In genomic region chr11:123559418-123559817, GRCh38 we compare ENCODE assay signal across 8 cellular contexts.
DNase-seq lines count a peak whose midpoint lies in the region; ATAC-seq, FAIRE-seq and TF ChIP-seq lines count a peak whose summit lies in the region.

No MANE protein-coding gene starts in this region.

- H3K4me3 Mint-ChIP-seq in naive B cell, result peak overlapping the region; percentile 55 to 98 (median 90)

- WGBS in HepG2 (ENCODE audit: low lambda C conversion rate), result 17% methylated on average over 7 of the region's 9 CpGs
- 30% methylated on average over 8 of the region's 9 CpGs for WGBS in right lobe of liver (ENCODE audit: insufficient coverage, low coverage, low lambda C conversion rate, missing lambda C conversion rate)

- ATAC-seq in HepG2 (no peak), right lobe of liver (no peak), naive B cell (ENCODE audit: low read depth in 2 of 2) (peak in 1 of 2 donors; percentile 18), HG02678 (IDR thresholded peaks at IDR 0.05; ENCODE audit: unreplicated experiment) (no peak)

- H3K36me3 ChIP-seq in HepG2 (replicated peaks in 1 of 2; ENCODE audit: control insufficient read depth in 1 of 2, insufficient read depth in 2 of 2, low read length in 2 of 2), result no peaks in the 10 kb centered on the region
- H3K36me3 ChIP-seq in right lobe of liver, result no peaks in the 10 kb centered on the region

- intact Hi-C loops in HepG2 (cut with micrococcal nuclease; ENCODE audit: unreplicated experiment), result no loop called here
- intact Hi-C loops in right lobe of liver (cut with DNase I), result no loop called here

- no peak overlapping the region for H3K4me3 ChIP-seq in HepG2 (replicated peaks in 1 of 3; ENCODE audit: insufficient read depth in 1 of 3, low read depth in 2 of 3, low read length in 3 of 3)
- H3K4me3 ChIP-seq in right lobe of liver, result no peak overlapping the region
- H3K4me3 ChIP-seq in cardiac fibroblast (replicated peaks in 1 of 2; ENCODE audit: low read depth in 2 of 2, low read length in 2 of 2), result no peak overlapping the region

- no peak overlapping the region for H3K27ac Mint-ChIP-seq in naive B cell

- BruUV-seq in HepG2 (replicated peaks; lab: Mats Ljungman, UMichigan), result no TSS peak

- POLR2A ChIA-PET in HepG2 (lab: Yijun Ruan, JAX) (no interaction called here), HEK293T (lab: Yijun Ruan, JAX) (no interaction called here)

- no peaks in the 10 kb centered on the region for H3K9me3 ChIP-seq in HepG2 (ENCODE audit: low read length)
- H3K9me3 ChIP-seq in right lobe of liver, result no peaks in the 10 kb centered on the region

- H3K36me3 Mint-ChIP-seq in naive B cell, result no peaks in the 10 kb centered on the region

- no peaks in the 10 kb centered on the region for H3K9me3 Mint-ChIP-seq in naive B cell

- TF ChIP-seq EP300 in HepG2 (IDR thresholded peaks at IDR 0.05; ENCODE audit: low read depth in 2 of 2, low read length in 2 of 2) (no peak), HepG2 (CRISPR knock-in tag; IDR thresholded peaks at IDR 0.05; ENCODE audit: borderline replicate concordance) (no peak)

- no peak overlapping the region for H3K9ac ChIP-seq in HepG2 (ENCODE audit: insufficient read depth, low read depth, low read length)

- DNase-seq in HepG2 (ENCODE audit: low spot score) (no peak), right lobe of liver (no peak), cardiac fibroblast (ENCODE audit: low read depth in 2 of 2) (peak in 1 of 2 donors; percentile 31), naive B cell (no peak), HEK293T (ENCODE audit: extremely low spot score) (no peak), SHP77 treated with DMSO at 0.1 percent for 48 hours (lab: John Stamatoyannopoulos, UW) (no peak), ecto neural progenitor cell (ENCODE audit: low spot score) (no peak)

- H3K27me3 ChIP-seq in HepG2 (ENCODE audit: control insufficient read depth in 1 of 2, insufficient read depth in 2 of 2, low read length in 2 of 2) (peaks cover 12 to 32% of the 10 kb centered on the region in 2 experiments; a peak in 4 of 5 replicates), right lobe of liver (no peaks in the 10 kb centered on the region)

- in situ Hi-C loops in HepG2 (cut with HindIII; ENCODE audit: extremely low pct_ligation_motif_present, low pct_unique_long_range_greater_than_20kb), result no loop called here

- no peak for FAIRE-seq in HepG2 (lab: Jason Lieb, UNC)

- H4K20me1 ChIP-seq in HepG2 (ENCODE audit: insufficient read depth, low read length), result no peaks in the 10 kb centered on the region

- no peak overlapping the region for H2AFZ ChIP-seq in HepG2 (ENCODE audit: low read length)

- TF ChIP-seq RAD21 in HepG2 (CRISPR knock-in tag; IDR thresholded peaks at IDR 0.05), result no peak

- H3K27me3 Mint-ChIP-seq in naive B cell, result peaks cover 0 to 12% (median 0%) of the 10 kb centered on the region in 3 donors

- peak overlapping the region; percentile 18; the same call in 1 of the 2 replicates for H3K4me2 ChIP-seq in HepG2 (ENCODE audit: low read depth, low read length)

- TF ChIP-seq CTCF in HepG2 (CRISPR knock-in tag; IDR thresholded peaks at IDR 0.05) (no peak), right lobe of liver (IDR thresholded peaks at IDR 0.05) (no peak), cardiac fibroblast (IDR thresholded peaks at IDR 0.05; ENCODE audit: low read depth, low read length) (peak; percentile 35)

- TF ChIP-seq POLR2A in HepG2 (IDR thresholded peaks at IDR 0.05; ENCODE audit: insufficient read depth in 1 of 2, low read depth in 2 of 2, low read length in 2 of 2) (no peak), right lobe of liver (IDR thresholded peaks at IDR 0.05) (no peak)

- H3K79me2 ChIP-seq in HepG2 (ENCODE audit: insufficient read depth, low read length), result no peaks in the 10 kb centered on the region

- CTCF ChIA-PET in HepG2 (lab: Yijun Ruan, JAX; ENCODE audit: low intra/inter-chr PET ratio, low total read pairs) (no interaction called here), HEK293T (lab: Yijun Ruan, JAX) (no interaction called here)

- no peak overlapping the region for H3K27ac ChIP-seq in HepG2 (ENCODE audit: extremely low read length, insufficient read depth, low read length)
- no peak overlapping the region for H3K27ac ChIP-seq in right lobe of liver

- H3K4me1 ChIP-seq in HepG2 (ENCODE audit: insufficient read depth, low read length), result no peaks in the 10 kb centered on the region
- peaks cover 0 to 5% (median 0%) of the 10 kb centered on the region in 4 donors for H3K4me1 ChIP-seq in right lobe of liver

- peaks cover 13 to 21% (median 18%) of the 10 kb centered on the region in 3 donors for H3K4me1 Mint-ChIP-seq in naive B cell

TF ChIP-seq in HepG2, 621 proteins besides CTCF, POLR2A, EP300 and RAD21 (continues in another document):
- TF ChIP-seq NCOA2 (CRISPR knock-in tag; IDR thresholded peaks at IDR 0.05) (no peak), SRF (IDR thresholded peaks at IDR 0.05; ENCODE audit: low read depth, low read length) (no peak), ATF7-NPFF (CRISPR knock-in tag; IDR thresholded peaks at IDR 0.05; ENCODE audit: low read depth) (no peak), CSRNP2 (CRISPR knock-in tag; conservative IDR thresholded peaks at IDR 0.05; ENCODE audit: low read depth) (no peak), HMGA1 (CRISPR knock-in tag; conservative IDR thresholded peaks at IDR 0.05) (no peak), POLR2G (IDR thresholded peaks at IDR 0.05; ENCODE audit: low read depth, low read length) (no peak), ZNF124 (CRISPR knock-in tag; IDR thresholded peaks at IDR 0.05) (no peak), ZNF10 (CRISPR knock-in tag; IDR thresholded peaks at IDR 0.05; ENCODE audit: borderline replicate concordance, low read depth) (no peak), NR2F6 (IDR thresholded peaks at IDR 0.05) (no peak), NR2F6 (CRISPR knock-in tag; IDR thresholded peaks at IDR 0.05) (no peak), ZNF816 (CRISPR knock-in tag; IDR thresholded peaks at IDR 0.05; ENCODE audit: borderline replicate concordance) (no peak), YY1 (IDR thresholded peaks at IDR 0.05; ENCODE audit: insufficient read depth, insufficient replicate concordance, low read depth, low read length) (no peak), ZFP37 (CRISPR knock-in tag; IDR thresholded peaks at IDR 0.05; ENCODE audit: borderline replicate concordance) (no peak), ZNF354B (CRISPR knock-in tag; IDR thresholded peaks at IDR 0.05) (no peak), ZNF382 (CRISPR knock-in tag; IDR thresholded peaks at IDR 0.05; ENCODE audit: borderline replicate concordance) (no peak), MED1 (CRISPR knock-in tag; IDR thresholded peaks at IDR 0.05) (no peak), SP5 (CRISPR knock-in tag; IDR thresholded peaks at IDR 0.05; ENCODE audit: borderline replicate concordance, low read depth) (no peak)

TF ChIP-seq in HEK293T, 16 proteins besides CTCF, POLR2A, EP300 and RAD21:
- TF ChIP-seq CTBP1 (IDR thresholded peaks at IDR 0.05; ENCODE audit: borderline replicate concordance) (no peak), L3MBTL2 (conservative IDR thresholded peaks at IDR 0.05) (no peak), TARDBP (IDR thresholded peaks at IDR 0.05) (no peak), BHLHE40 (IDR thresholded peaks at IDR 0.05; ENCODE audit: borderline replicate concordance) (no peak), SUZ12 (IDR thresholded peaks at IDR 0.05) (no peak), SP1 (IDR thresholded peaks at IDR 0.05) (no peak), FOXK2 (IDR thresholded peaks at IDR 0.05) (no peak), FOXM1 (IDR thresholded peaks at IDR 0.05; ENCODE audit: borderline replicate concordance) (no peak), ARNT (IDR thresholded peaks at IDR 0.05) (no peak)
